ENCODE assay signal across 23 cellular contexts in the genomic region with DNA sequence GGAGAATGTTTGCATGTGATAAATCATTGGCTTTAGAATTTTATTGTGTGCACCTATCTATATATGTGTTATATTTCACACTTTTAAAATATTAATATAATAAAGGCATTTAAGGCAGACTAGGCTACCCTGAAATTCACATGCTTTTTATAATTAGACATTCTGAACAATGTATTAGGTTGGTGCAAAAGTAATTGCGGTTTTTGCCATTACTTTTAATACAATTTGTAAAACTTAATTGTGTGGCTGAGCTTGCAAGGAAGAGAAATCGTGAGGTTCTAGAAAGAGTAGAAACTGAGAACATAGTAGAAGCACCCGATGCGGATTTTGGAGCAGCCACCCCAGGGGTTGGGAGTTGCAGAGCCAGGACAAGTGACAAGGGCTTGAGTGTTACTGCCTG.
"Had no signal": no experiment of that assay in that cellular context is flagged by ENCODE, and none has a peak within 500 bp of the region (broad histone marks: within the 10 kb centered on the region; RNA-seq: fewer than 3 reads in every experiment).

No MANE protein-coding gene starts in this region.

- H3K9me3 ChIP-seq: left ventricle myocardium inferior, lower lobe of right lung, neutrophil, sigmoid colon, suprapubic skin, thyroid gland, upper lobe of left lung, uterus had no signal

- H2AFZ ChIP-seq: hepatocyte had no signal

- H3K27ac ChIP-seq: coronary artery, hepatocyte, left ventricle myocardium inferior, lower lobe of right lung, neutrophil, sigmoid colon, thyroid gland, upper lobe of left lung, uterus had no signal

- H3K4me3 Mint-ChIP-seq: endodermal cell, naive B cell had no signal

- H3K4me2 ChIP-seq: hepatocyte had no signal

- H3K79me2 ChIP-seq: hepatocyte had no signal

- H3K36me3 Mint-ChIP-seq: naive B cell had no signal

- H3K4me1 ChIP-seq: left ventricle myocardium inferior, lower lobe of right lung, thyroid gland, upper lobe of left lung, uterus had no signal

- H3K27me3 ChIP-seq: neutrophil, sigmoid colon, suprapubic skin, thyroid gland, upper lobe of left lung, uterus had no signal

- DNase-seq: effector CD4-positive, alpha-beta T cell; endodermal cell; erythroblast; foreskin melanocyte; head of caudate nucleus; kidney; left cardiac atrium; left ventricle myocardium inferior; lower lobe of right lung; mesenchymal stem cell; naive B cell; posterior cingulate gyrus; sigmoid colon; stimulated activated CD4-positive, alpha-beta T cell treated with anti-CD3 and anti-CD28 coated beads, Interleukin-2, amount 100 ng/mL, for 24 hours; stimulated activated naive CD4-positive, alpha-beta T cell treated with Interleukin-2 at 50 U/mL for 16 hours; thyroid gland; upper lobe of left lung; uterus had no signal

- ATAC-seq: left cardiac atrium, lower lobe of right lung had no signal

- H3K36me3 ChIP-seq: left ventricle myocardium inferior, lower lobe of right lung, neutrophil, sigmoid colon, suprapubic skin, thyroid gland, upper lobe of left lung, uterus had no signal

- H3K27ac Mint-ChIP-seq: endodermal cell, naive B cell had no signal

- H3K9me3 Mint-ChIP-seq: endodermal cell, naive B cell had no signal

- H3K4me3 ChIP-seq: coronary artery, hepatocyte, left ventricle myocardium inferior, lower lobe of right lung, sigmoid colon, skin epidermis, suprapubic skin, thyroid gland, upper lobe of left lung, uterus had no signal
